ENCODE assay signal across 9 cellular contexts in genomic region chr16:80924372-80924978, GRCh38.
DNase-seq lines count a peak whose midpoint lies in the region; ATAC-seq and TF ChIP-seq lines count a peak whose summit lies in the region.
"Had no signal": no experiment of that assay in that cellular context is flagged by ENCODE, and none has a peak within 500 bp of the region (broad histone marks: within the 10 kb centered on the region; RNA-seq: fewer than 3 reads in every experiment).

No MANE protein-coding gene starts in this region.

- peak; percentile 69 to 78 for DNase-seq in cardiac muscle cell (ENCODE audit: low read depth in 1 of 2, low spot score in 1 of 2)
- DNase-seq in Right ventricle myocardium inferior (ENCODE audit: missing footprints): no peak
- peak; percentile 83 for DNase-seq in Karpas-422
- DNase-seq in activated CD8-positive, alpha-beta T cell treated with anti-CD3 and anti-CD28 coated beads, Interleukin-2, amount 10 ng/mL, durations not matched to agents 7 days and 5 days: peak; percentile 56
- peak; percentile 56 for DNase-seq in fibroblast of the aortic adventitia (ENCODE audit: low read depth)
- peak; percentile 43 for DNase-seq in renal cortical epithelial cell (ENCODE audit: low read depth)
- DNase-seq in DMS153 treated with DMSO at 0.1 percent for 48 hours (lab: John Stamatoyannopoulos, UW; ENCODE audit: unreplicated experiment): no peak
- no peak for DNase-seq in NOMO-1 treated with DMSO at 0.1 percent for 48 hours (lab: John Stamatoyannopoulos, UW; ENCODE audit: unreplicated experiment)

- no peak overlapping the region for H3K27ac Mint-ChIP-seq in activated CD8-positive, alpha-beta T cell treated with anti-CD3 and anti-CD28 coated beads, Interleukin-2, amount 10 ng/mL, durations not matched to agents 7 days and 5 days

- no peak overlapping the region for H3K4me3 Mint-ChIP-seq in activated CD8-positive, alpha-beta T cell treated with anti-CD3 and anti-CD28 coated beads, Interleukin-2, amount 10 ng/mL, durations not matched to agents 7 days and 5 days

- intact Hi-C loops in Right ventricle myocardium inferior (cut with DNase I): no loop called here

- ATAC-seq in Right ventricle myocardium inferior: no peak
- peak; percentile 49 for ATAC-seq in activated CD8-positive, alpha-beta T cell treated with anti-CD3 and anti-CD28 coated beads, Interleukin-2, amount 10 ng/mL, durations not matched to agents 7 days and 5 days

- CTCF ChIA-PET in activated CD8-positive, alpha-beta T cell treated with anti-CD3 and anti-CD28 coated beads, Interleukin-2, amount 10 ng/mL, durations not matched to agents 7 days and 5 days (lab: Charles Lee): interaction anchor here (0.6 to 1.4 kb wide), 9 partner anchors 8 to 397 kb away, joined by 3 to 8 read pairs (median 3); partner anchors contain the start of gene ATMIN

- no peaks in the 10 kb centered on the region for H3K4me1 Mint-ChIP-seq in activated CD8-positive, alpha-beta T cell treated with anti-CD3 and anti-CD28 coated beads, Interleukin-2, amount 10 ng/mL, durations not matched to agents 7 days and 5 days (ENCODE audit: low read depth)

- H3K27me3 ChIP-seq in cardiac muscle cell (no peaks in the 10 kb centered on the region), Karpas-422 (ENCODE audit: low read length) (no peaks in the 10 kb centered on the region)

- H3K36me3 ChIP-seq in cardiac muscle cell: no peaks in the 10 kb centered on the region
- H3K36me3 ChIP-seq in Karpas-422 (ENCODE audit: insufficient read depth, low read length): no peaks in the 10 kb centered on the region
- H3K36me3 ChIP-seq: thoracic aorta had no signal

- H3K9ac ChIP-seq in Karpas-422 (ENCODE audit: low read length): no peak overlapping the region

- no peaks in the 10 kb centered on the region for H3K36me3 Mint-ChIP-seq in activated CD8-positive, alpha-beta T cell treated with anti-CD3 and anti-CD28 coated beads, Interleukin-2, amount 10 ng/mL, durations not matched to agents 7 days and 5 days (ENCODE audit: low read depth)

- H3K27me3 Mint-ChIP-seq in activated CD8-positive, alpha-beta T cell treated with anti-CD3 and anti-CD28 coated beads, Interleukin-2, amount 10 ng/mL, durations not matched to agents 7 days and 5 days (ENCODE audit: low read depth): peaks cover 3% of the 10 kb centered on the region

- no peaks in the 10 kb centered on the region for H3K9me2 ChIP-seq in Karpas-422 (replicated peaks; ENCODE audit: insufficient read depth, low read length)

- H3K9me3 ChIP-seq in cardiac muscle cell (ENCODE audit: low read depth): no peaks in the 10 kb centered on the region
- H3K9me3 ChIP-seq in Karpas-422 (ENCODE audit: low read length): no peaks in the 10 kb centered on the region
- H3K9me3 ChIP-seq: thoracic aorta had no signal

- no peaks in the 10 kb centered on the region for H3K79me2 ChIP-seq in Karpas-422 (ENCODE audit: low read length)

- H4K20me1 ChIP-seq in Karpas-422 (ENCODE audit: insufficient read depth, low read depth, low read length): no peaks in the 10 kb centered on the region

- H2AFZ ChIP-seq in Karpas-422 (ENCODE audit: low read length): no peak overlapping the region

- H3K9me3 Mint-ChIP-seq in activated CD8-positive, alpha-beta T cell treated with anti-CD3 and anti-CD28 coated beads, Interleukin-2, amount 10 ng/mL, durations not matched to agents 7 days and 5 days (ENCODE audit: insufficient read depth): no peaks in the 10 kb centered on the region

- H3K4me2 ChIP-seq in Karpas-422 (ENCODE audit: low read depth, low read length, poor library complexity, severe bottlenecking): no peak overlapping the region

- H3K4me3 ChIP-seq in cardiac muscle cell (no peak overlapping the region), Karpas-422 (ENCODE audit: low read length) (no peak overlapping the region), fibroblast of the aortic adventitia (ENCODE audit: low read depth, low read length) (no peak overlapping the region)
- H3K4me3 ChIP-seq: thoracic aorta had no signal

- no peak overlapping the region for H3K27ac ChIP-seq in cardiac muscle cell
- H3K27ac ChIP-seq in Karpas-422 (ENCODE audit: low read length): no peak overlapping the region
- H3K27ac ChIP-seq: thoracic aorta had no signal

- H3K4me1 ChIP-seq in cardiac muscle cell (ENCODE audit: low read depth): no peaks in the 10 kb centered on the region
- no peaks in the 10 kb centered on the region for H3K4me1 ChIP-seq in Karpas-422 (ENCODE audit: low read length)

- TF ChIP-seq CTCF in cardiac muscle cell (IDR thresholded peaks at IDR 0.05; ENCODE audit: low read depth, low read length) (peak; percentile 92), fibroblast of the aortic adventitia (IDR thresholded peaks at IDR 0.05; ENCODE audit: insufficient read depth, low read length) (peak; percentile 64)

- POLR2A ChIA-PET in activated CD8-positive, alpha-beta T cell treated with anti-CD3 and anti-CD28 coated beads, Interleukin-2, amount 10 ng/mL, durations not matched to agents 7 days and 5 days (lab: Charles Lee): no interaction called here

Comparison
In these comparisons a context has a peak if more than half of its experiments do, and no peak if none do; other contexts are left out.
1. DNase-seq: peak in cardiac muscle cell (2 of 2), Karpas-422 (single experiment), activated CD8-positive, alpha-beta T cell treated with anti-CD3 and anti-CD28 coated beads, Interleukin-2, amount 10 ng/mL, durations not matched to agents 7 days and 5 days (single experiment), fibroblast of the aortic adventitia (single experiment) and renal cortical epithelial cell (single experiment); none in Right ventricle myocardium inferior (single experiment), DMS153 treated with DMSO at 0.1 percent for 48 hours (single experiment) and NOMO-1 treated with DMSO at 0.1 percent for 48 hours (single experiment).